ENCODE assay signal across 22 cellular contexts in genomic region chr1:78255849-78256248, GRCh38.
DNase-seq lines count a peak whose midpoint lies in the region; ATAC-seq, FAIRE-seq and TF ChIP-seq lines count a peak whose summit lies in the region.
"Had no signal": no experiment of that assay in that cellular context is flagged by ENCODE, and none has a peak within 500 bp of the region (broad histone marks: within the 10 kb centered on the region; RNA-seq: fewer than 3 reads in every experiment).

No MANE protein-coding gene starts in this region.

- BruUV-seq in PC-3 (replicated peaks; lab: Mats Ljungman, UMichigan) (TSS peak; percentile 58), HepG2 (replicated peaks; lab: Mats Ljungman, UMichigan) (no TSS peak)

- in situ Hi-C loops in HepG2 (cut with HindIII; ENCODE audit: extremely low pct_ligation_motif_present, low pct_unique_long_range_greater_than_20kb) = no loop called here

- H3K36me3 Mint-ChIP-seq in CD8-positive, alpha-beta memory T cell = no peaks in the 10 kb centered on the region

- H3K79me2 ChIP-seq in PC-3 (ENCODE audit: low read length) = no peaks in the 10 kb centered on the region
- H3K79me2 ChIP-seq in HepG2 (ENCODE audit: insufficient read depth, low read length) = no peaks in the 10 kb centered on the region

- no peaks in the 10 kb centered on the region for H3K27me3 ChIP-seq in PC-3 (ENCODE audit: low read length)
- no peaks in the 10 kb centered on the region for H3K27me3 ChIP-seq in CD8-positive, alpha-beta memory T cell (ENCODE audit: insufficient read depth, low read length, poor library complexity, severe bottlenecking)
- H3K27me3 ChIP-seq in HepG2 (ENCODE audit: control insufficient read depth in 1 of 2, insufficient read depth in 2 of 2, low read length in 2 of 2) = no peaks in the 10 kb centered on the region
- H3K27me3 ChIP-seq: BLaER1 treated with 17β-estradiol and CSF1 and Interleukin-3, amounts not matched to agents 10 nM and 100 nM; SJSA1 had no signal

- intact Hi-C loops in PC-3 (cut with micrococcal nuclease) (loop anchor here (1.0 kb wide), 2 partner anchors 30 to 84 kb away; no protein-coding TSS in a partner anchor), sciatic nerve (cut with DNase I) (no loop called here), HepG2 (cut with micrococcal nuclease; ENCODE audit: unreplicated experiment) (no loop called here)

- no peak for TF ChIP-seq EP300 in HepG2 (IDR thresholded peaks at IDR 0.05; ENCODE audit: low read depth in 2 of 2, low read length in 2 of 2)
- no peak for TF ChIP-seq EP300 in HepG2 (CRISPR knock-in tag; IDR thresholded peaks at IDR 0.05; ENCODE audit: borderline replicate concordance)

- ATAC-seq in PC-3 = no peak
- ATAC-seq in sciatic nerve = peak; percentile 73
- ATAC-seq in activated CD4-positive, CD25-positive, alpha-beta regulatory T cell treated with anti-CD3 and anti-CD28 coated beads, Interleukin-2, amount 50 U/mL, for 24 hours = no peak
- ATAC-seq in HepG2 = no peak
- ATAC-seq: A549 had no signal

- TF ChIP-seq CTCF in AG10803 (conservative IDR thresholded peaks at IDR 0.05; ENCODE audit: low read length) (no peak), PC-3 (conservative IDR thresholded peaks at IDR 0.05; ENCODE audit: low read depth, low read length) (no peak), fibroblast of the aortic adventitia (IDR thresholded peaks at IDR 0.05; ENCODE audit: insufficient read depth, low read length) (no peak), HepG2 (CRISPR knock-in tag; IDR thresholded peaks at IDR 0.05) (no peak)

- H3K27me3 Mint-ChIP-seq in CD8-positive, alpha-beta memory T cell = peaks cover 7 to 10% of the 10 kb centered on the region in 2 donors

- H3K36me3 ChIP-seq in PC-3 (ENCODE audit: low read depth, low read length) (peaks cover 11% of the 10 kb centered on the region), HepG2 (replicated peaks in 1 of 2; ENCODE audit: control insufficient read depth in 1 of 2, insufficient read depth in 2 of 2, low read length in 2 of 2) (no peaks in the 10 kb centered on the region)
- no peaks in the 10 kb centered on the region for H3K36me3 ChIP-seq in CD8-positive, alpha-beta memory T cell (ENCODE audit: insufficient read depth, low read length)
- H3K36me3 ChIP-seq: BLaER1 treated with 17β-estradiol and CSF1 and Interleukin-3, amounts not matched to agents 10 nM and 100 nM; SJSA1 had no signal

- H3K4me2 ChIP-seq in PC-3 (ENCODE audit: low read length) (0 out of 2 replicates have a peak overlapping the region, but pooled peaks have one; percentile 0), HepG2 (ENCODE audit: low read depth, low read length) (no peak overlapping the region)
- H3K4me2 ChIP-seq: A549; BLaER1 treated with 17β-estradiol and CSF1 and Interleukin-3, amounts not matched to agents 10 nM and 100 nM had no signal

- H3K4me3 Mint-ChIP-seq in CD8-positive, alpha-beta memory T cell = no peak overlapping the region
- H3K4me3 Mint-ChIP-seq: H9 had no signal

- H3K27ac Mint-ChIP-seq in CD8-positive, alpha-beta memory T cell = no peak overlapping the region
- H3K27ac Mint-ChIP-seq: H9 had no signal

- H3K9me2 ChIP-seq in PC-3 (replicated peaks; ENCODE audit: low read length) = no peaks in the 10 kb centered on the region

- CTCF ChIA-PET in PC-3 (lab: Charles Lee) = interaction anchor here (1.8 kb wide), 1 partner anchor 18 kb away, joined by 5 read pairs; no protein-coding TSS in a partner anchor
- CTCF ChIA-PET in CD8-positive, alpha-beta memory T cell (lab: Charles Lee) = no interaction called here
- CTCF ChIA-PET in HepG2 (lab: Yijun Ruan, JAX; ENCODE audit: low intra/inter-chr PET ratio, low total read pairs) = no interaction called here

- H3K4me3 ChIP-seq in AG10803 (ENCODE audit: low read length) (no peak overlapping the region), PC-3 (ENCODE audit: low read length) (no peak overlapping the region), fibroblast of the aortic adventitia (ENCODE audit: low read depth, low read length) (no peak overlapping the region), HepG2 (replicated peaks in 1 of 3; ENCODE audit: insufficient read depth in 1 of 3, low read depth in 2 of 3, low read length in 3 of 3) (no peak overlapping the region)
- no peak overlapping the region for H3K4me3 ChIP-seq in CD8-positive, alpha-beta memory T cell (ENCODE audit: low read length)
- H3K4me3 ChIP-seq: A549; BLaER1 treated with 17β-estradiol and CSF1 and Interleukin-3, amounts not matched to agents 10 nM and 100 nM; PC-9; SJSA1 had no signal

- peaks cover 6% of the 10 kb centered on the region for H3F3A ChIP-seq in PC-3 (ENCODE audit: low read length, unreplicated experiment)

- peak overlapping the region; percentile 98 for H3K27ac ChIP-seq in PC-3 (ENCODE audit: low read length)
- H3K27ac ChIP-seq in CD8-positive, alpha-beta memory T cell (ENCODE audit: low read depth, low read length) = no peak overlapping the region
- H3K27ac ChIP-seq in HepG2 (ENCODE audit: extremely low read length, insufficient read depth, low read length) = no peak overlapping the region
- H3K27ac ChIP-seq: A549; BLaER1 treated with 17β-estradiol and CSF1 and Interleukin-3, amounts not matched to agents 10 nM and 100 nM; HL-60; PC-9; RWPE1; SJSA1 had no signal

- H4K20me1 ChIP-seq in PC-3 (ENCODE audit: low read length) (no peaks in the 10 kb centered on the region), HepG2 (ENCODE audit: insufficient read depth, low read length) (no peaks in the 10 kb centered on the region)
- H4K20me1 ChIP-seq: BLaER1 treated with 17β-estradiol and CSF1 and Interleukin-3, amounts not matched to agents 10 nM and 100 nM had no signal

- TF ChIP-seq POLR2A in HepG2 (IDR thresholded peaks at IDR 0.05; ENCODE audit: insufficient read depth in 1 of 2, low read depth in 2 of 2, low read length in 2 of 2) = no peak

- H3K4me1 ChIP-seq in PC-3 (ENCODE audit: insufficient read depth, low read length) (peaks cover 33% of the 10 kb centered on the region), HepG2 (ENCODE audit: insufficient read depth, low read length) (no peaks in the 10 kb centered on the region)
- H3K4me1 ChIP-seq in CD8-positive, alpha-beta memory T cell (ENCODE audit: insufficient read depth, low read length) = no peaks in the 10 kb centered on the region
- H3K4me1 ChIP-seq: A549; BLaER1 treated with 17β-estradiol and CSF1 and Interleukin-3, amounts not matched to agents 10 nM and 100 nM had no signal

- DNase-seq in AG10803 (ENCODE audit: low read depth) (peak; percentile 91), PC-3 (no peak), fibroblast of the aortic adventitia (ENCODE audit: low read depth) (peak; percentile 36), sciatic nerve (ENCODE audit: low spot score) (no peak), HepG2 (ENCODE audit: low spot score) (no peak)
- DNase-seq in CD8-positive, alpha-beta memory T cell = no peak
- DNase-seq: H9, Karpas-422, MM.1S, NCI-H1092, NCI-H146, NCI-H2029 treated with DMSO at 0.1 percent for 48 hours, NCI-H2171, NCI-H526, PC-9 had no signal

- H2AFZ ChIP-seq in PC-3 (ENCODE audit: low read length) (no peak overlapping the region), HepG2 (ENCODE audit: low read length) (no peak overlapping the region)
- H2AFZ ChIP-seq: PC-9 had no signal

- H3K4me1 Mint-ChIP-seq in CD8-positive, alpha-beta memory T cell = no peaks in the 10 kb centered on the region
- H3K4me1 Mint-ChIP-seq: H9 had no signal

- WGBS in HepG2 (ENCODE audit: low lambda C conversion rate) = 29% methylated on average over 1 of the region's 1 CpG

- H3K9me3 ChIP-seq in PC-3 (ENCODE audit: low read length) = no peaks in the 10 kb centered on the region
- no peaks in the 10 kb centered on the region for H3K9me3 ChIP-seq in CD8-positive, alpha-beta memory T cell (ENCODE audit: low read length)
- H3K9me3 ChIP-seq in HepG2 (ENCODE audit: low read length) = no peaks in the 10 kb centered on the region
- H3K9me3 ChIP-seq: A549, SJSA1 had no signal

- POLR2A ChIA-PET in PC-3 (lab: Charles Lee; ENCODE audit: unreplicated experiment) = interaction anchor here (0.6 kb wide), 1 partner anchor 145 kb away, joined by 3 read pairs; no protein-coding TSS in a partner anchor
- POLR2A ChIA-PET in CD8-positive, alpha-beta memory T cell (lab: Charles Lee) = no interaction called here
- POLR2A ChIA-PET in HepG2 (lab: Yijun Ruan, JAX) = no interaction called here

- H3K9ac ChIP-seq in PC-3 (ENCODE audit: low read length) (peak overlapping the region; percentile 84; the same call in 1 of the 2 replicates), HepG2 (ENCODE audit: insufficient read depth, low read depth, low read length) (no peak overlapping the region)
- H3K9ac ChIP-seq: BLaER1 treated with 17β-estradiol and CSF1 and Interleukin-3, amounts not matched to agents 10 nM and 100 nM had no signal

- no peak for FAIRE-seq in HepG2 (lab: Jason Lieb, UNC)
- FAIRE-seq: A549, D721Med had no signal

- H3K9me3 Mint-ChIP-seq in CD8-positive, alpha-beta memory T cell = peaks cover 0 to 8% (median 5%) of the 10 kb centered on the region in 5 donors
- H3K9me3 Mint-ChIP-seq: H9 had no signal

- TF ChIP-seq RAD21 in HepG2 (CRISPR knock-in tag; IDR thresholded peaks at IDR 0.05) = no peak

TF ChIP-seq in HepG2, 621 proteins besides CTCF, POLR2A, EP300 and RAD21 (continues in another document):
- TF ChIP-seq, protein P1, sequence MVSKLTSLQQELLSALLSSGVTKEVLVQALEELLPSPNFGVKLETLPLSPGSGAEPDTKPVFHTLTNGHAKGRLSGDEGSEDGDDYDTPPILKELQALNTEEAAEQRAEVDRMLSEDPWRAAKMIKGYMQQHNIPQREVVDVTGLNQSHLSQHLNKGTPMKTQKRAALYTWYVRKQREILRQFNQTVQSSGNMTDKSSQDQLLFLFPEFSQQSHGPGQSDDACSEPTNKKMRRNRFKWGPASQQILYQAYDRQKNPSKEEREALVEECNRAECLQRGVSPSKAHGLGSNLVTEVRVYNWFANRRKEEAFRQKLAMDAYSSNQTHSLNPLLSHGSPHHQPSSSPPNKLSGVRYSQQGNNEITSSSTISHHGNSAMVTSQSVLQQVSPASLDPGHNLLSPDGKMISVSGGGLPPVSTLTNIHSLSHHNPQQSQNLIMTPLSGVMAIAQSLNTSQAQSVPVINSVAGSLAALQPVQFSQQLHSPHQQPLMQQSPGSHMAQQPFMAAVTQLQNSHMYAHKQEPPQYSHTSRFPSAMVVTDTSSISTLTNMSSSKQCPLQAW (CRISPR knock-in tag; IDR thresholded peaks at IDR 0.05) = no peak
- TF ChIP-seq FOXO4 (CRISPR knock-in tag; conservative IDR thresholded peaks at IDR 0.05) (no peak), TAF15 (IDR thresholded peaks at IDR 0.05; ENCODE audit: low read depth, low read length, poor library complexity, severe bottlenecking) (no peak), ZNF772 (CRISPR knock-in tag; IDR thresholded peaks at IDR 0.05) (no peak), ZNF274 (CRISPR knock-in tag; IDR thresholded peaks at IDR 0.05) (no peak)

Comparison
In these comparisons a context has a peak if more than half of its experiments do, and no peak if none do; other contexts are left out.
1. DNase-seq: peak in AG10803 (single experiment) and fibroblast of the aortic adventitia (single experiment); none in PC-3 (single experiment), sciatic nerve (single experiment), CD8-positive, alpha-beta memory T cell (0 of 5) and HepG2 (single experiment).